ENCODE assay signal across 8 cellular contexts in genomic region chr5:52988335-52989024, GRCh38. TPM values are rescaled to one million over a fixed set of nuclear protein-coding genes. Genes with fewer than 3 reads are reported as not detected.
DNase-seq lines count a peak whose midpoint lies in the region; ATAC-seq and TF ChIP-seq lines count a peak whose summit lies in the region.

No MANE protein-coding gene starts in this region.

- dilution Hi-C loops in IMR-90 (cut with HindIII; ENCODE audit: low sequenced_read_pairs, unreplicated experiment): no loop called here

- no peak for TF ChIP-seq CTCF in GM06990 (IDR thresholded peaks at IDR 0.05; ENCODE audit: insufficient read depth, low read length, poor library complexity, severe bottlenecking)
- TF ChIP-seq CTCF in IMR-90 (conservative IDR thresholded peaks at IDR 0.05; ENCODE audit: low read depth, low read length): no peak
- no peak for TF ChIP-seq CTCF in lung (IDR thresholded peaks at IDR 0.05; ENCODE audit: control extremely low read depth, extremely low read depth)
- no peak for TF ChIP-seq CTCF in upper lobe of right lung (IDR thresholded peaks at IDR 0.05)

- peak overlapping the region; percentile 65 for H4K5ac ChIP-seq in IMR-90 (ENCODE audit: low read depth, low read length)

- ATAC-seq in IMR-90 (ENCODE audit: low read depth) (no peak), lung (ENCODE audit: insufficient read depth, low FRiP score) (peak; percentile 7), upper lobe of right lung (no peak), GM21619 (IDR thresholded peaks at IDR 0.05; ENCODE audit: unreplicated experiment) (no peak)

- H3K4ac ChIP-seq in IMR-90 (ENCODE audit: low read depth, low read length): peak overlapping the region; percentile 88

- no peaks in the 10 kb centered on the region for H4K20me1 ChIP-seq in IMR-90 (ENCODE audit: insufficient read depth, low read length)

- intact Hi-C loops in IMR-90 (cut with micrococcal nuclease): loop anchor here (2.0 kb wide), 1 partner anchor 40 kb away; no protein-coding TSS in a partner anchor
- intact Hi-C loops in upper lobe of right lung (cut with DNase I): no loop called here

- H4K91ac ChIP-seq in IMR-90 (ENCODE audit: insufficient read depth, low read depth, low read length): peak overlapping the region; percentile 64

- peaks cover 0 to 54% of the 10 kb centered on the region in 2 experiments; a peak in 2 of 4 replicates for H3K79me1 ChIP-seq in IMR-90 (ENCODE audit: low read depth in 1 of 2, low read length in 2 of 2)

- no peak for TF ChIP-seq RAD21 in IMR-90 (IDR thresholded peaks at IDR 0.05; ENCODE audit: low read length)

- POLR2A ChIA-PET in IMR-90 (lab: Charles Lee; ENCODE audit: unreplicated experiment): interaction anchor here (0.6 kb wide), 1 partner anchor 52 kb away, joined by 4 read pairs; no protein-coding TSS in a partner anchor

- H3K56ac ChIP-seq in IMR-90 (ENCODE audit: extremely low read depth, insufficient read depth, low read length): peak overlapping the region; percentile 42

- H4K8ac ChIP-seq in IMR-90 (ENCODE audit: low read depth in 2 of 2, low read length in 2 of 2): peak overlapping the region; percentile 80 to 85

- peak overlapping the region; percentile 84 for H3K4me2 ChIP-seq in IMR-90 (ENCODE audit: low read depth, low read length)

- peaks cover 3% of the 10 kb centered on the region for H3K9me1 ChIP-seq in IMR-90 (ENCODE audit: insufficient read depth, low read length)

- peak overlapping the region; percentile 79 for H2AK5ac ChIP-seq in IMR-90 (ENCODE audit: low read depth, low read length)

- BruUV-seq in IMR-90 (replicated peaks; lab: Mats Ljungman, UMichigan): no TSS peak

- TF ChIP-seq POLR2A in IMR-90 (IDR thresholded peaks at IDR 0.05; ENCODE audit: low read depth, low read length): no peak

- in situ Hi-C loops in IMR-90 (cut with MboI; ENCODE audit: low sequenced_read_pairs): no loop called here

- H3K4me1 ChIP-seq in IMR-90 (ENCODE audit: control insufficient read depth, insufficient read depth, low read length) (peaks cover 18% of the 10 kb centered on the region; the same call in 1 of the 2 replicates), lung (ENCODE audit: control insufficient read depth in 2 of 2, insufficient read depth in 2 of 2, low read length in 2 of 2) (peaks cover 2 to 3% of the 10 kb centered on the region in 2 donors), upper lobe of right lung (peaks cover 19% of the 10 kb centered on the region)

- H3K27ac ChIP-seq in IMR-90 (ENCODE audit: insufficient read depth, low read length) (peak overlapping the region; percentile 78), lung (ENCODE audit: low read depth in 1 of 2, low read length in 1 of 2) (peak overlapping the region; percentile 43 to 85), upper lobe of right lung (peak overlapping the region; percentile 51)

- peak overlapping the region; percentile 69 for H2BK5ac ChIP-seq in IMR-90 (ENCODE audit: low read depth, low read length, poor library complexity, severe bottlenecking)

- no peaks in the 10 kb centered on the region; the same call in 1 of the 2 replicates for H3K27me3 ChIP-seq in GM06990 (replicated peaks; ENCODE audit: control insufficient read depth, insufficient read depth, low read length)
- no peaks in the 10 kb centered on the region for H3K27me3 ChIP-seq in IMR-90 (ENCODE audit: control insufficient read depth, insufficient read depth, low read length)
- no peaks in the 10 kb centered on the region for H3K27me3 ChIP-seq in lung (ENCODE audit: control insufficient read depth, insufficient read depth)
- H3K27me3 ChIP-seq in upper lobe of right lung: no peaks in the 10 kb centered on the region

- H3K9me3 ChIP-seq in IMR-90 (ENCODE audit: control insufficient read depth, insufficient read depth, low read length) (no peaks in the 10 kb centered on the region), lung (ENCODE audit: control insufficient read depth in 2 of 2, insufficient read depth in 1 of 2, low read length in 1 of 2) (no peaks in the 10 kb centered on the region), upper lobe of right lung (no peaks in the 10 kb centered on the region)

- H3K36me3 ChIP-seq in GM06990 (ENCODE audit: control insufficient read depth, insufficient read depth, low read length): no peaks in the 10 kb centered on the region
- peaks cover 5% of the 10 kb centered on the region; the same call in 1 of the 2 replicates for H3K36me3 ChIP-seq in IMR-90 (ENCODE audit: control insufficient read depth, insufficient read depth, low read length)
- H3K36me3 ChIP-seq in lung (ENCODE audit: control insufficient read depth in 2 of 2, insufficient read depth in 2 of 2, low read length in 2 of 2): no peaks in the 10 kb centered on the region
- no peaks in the 10 kb centered on the region for H3K36me3 ChIP-seq in upper lobe of right lung

- H2BK120ac ChIP-seq in IMR-90 (ENCODE audit: low read depth, low read length): peak overlapping the region; percentile 87

- CTCF ChIA-PET in IMR-90 (lab: Yijun Ruan, JAX): interaction anchor here (1.0 to 1.4 kb wide), 2 partner anchors 9 to 41 kb away, joined by 3 to 4 read pairs; no protein-coding TSS in a partner anchor

- peak overlapping the region; percentile 80 for H3K9ac ChIP-seq in IMR-90 (ENCODE audit: low read depth, low read length)

- peak overlapping the region; percentile 92 for H2AFZ ChIP-seq in IMR-90 (replicated peaks; ENCODE audit: low read length, poor library complexity)

- H3K18ac ChIP-seq in IMR-90 (ENCODE audit: low read depth, low read length): peak overlapping the region; percentile 27

- peak overlapping the region; percentile 54 for H3K4me3 ChIP-seq in GM06990 (replicated peaks; ENCODE audit: low read depth, low read length)
- peak overlapping the region; percentile 93 for H3K4me3 ChIP-seq in IMR-90 (ENCODE audit: insufficient read depth, low read depth, low read length)
- H3K4me3 ChIP-seq in lung: peak overlapping the region; percentile 88
- H3K4me3 ChIP-seq in upper lobe of right lung: peak overlapping the region; percentile 69

- no peak for DNase-seq in GM06990 (ENCODE audit: extremely low read depth, insufficient read length)
- no peak for DNase-seq in IMR-90
- peak; percentile 3 for DNase-seq in central memory CD4-positive, alpha-beta T cell
- DNase-seq in lung (ENCODE audit: low spot score): no peak
- DNase-seq in upper lobe of right lung: no peak
- DNase-seq in NCI-H446 treated with DMSO at 0.1 percent for 48 hours (lab: John Stamatoyannopoulos, UW): no peak
- no peak for DNase-seq in putamen (ENCODE audit: low spot score)

- peak overlapping the region; percentile 99 for H3K23ac ChIP-seq in IMR-90 (ENCODE audit: low read depth, low read length)

- peak overlapping the region; percentile 65; the same call in 1 of the 2 replicates for H2BK20ac ChIP-seq in IMR-90 (ENCODE audit: low read depth, low read length)

- H2BK15ac ChIP-seq in IMR-90 (ENCODE audit: low read depth, low read length): peak overlapping the region; percentile 68

- peak overlapping the region; percentile 80 for H3K14ac ChIP-seq in IMR-90 (replicated peaks; ENCODE audit: low read depth, low read length)

- peak overlapping the region; percentile 56 for H2AK9ac ChIP-seq in IMR-90 (replicated peaks; ENCODE audit: low read depth, low read length, poor library complexity)

- WGBS in IMR-90 (ENCODE audit: extremely low coverage in 2 of 2, insufficient read length in 1 of 2), 2 experiments: 20% methylated on average over 2 of the region's 16 CpGs; no CpG with 5 or more reads in 1 of the 2 experiments
- 8% methylated on average over 16 of the region's 16 CpGs for WGBS in lung, 2 donors

TF ChIP-seq in IMR-90, 13 proteins besides CTCF, POLR2A, EP300 and RAD21:
- TF ChIP-seq BHLHE40 (IDR thresholded peaks at IDR 0.05; ENCODE audit: low read depth, low read length) (no peak), USF2 (IDR thresholded peaks at IDR 0.05; ENCODE audit: low read depth, low read length) (no peak), FOS (IDR thresholded peaks at IDR 0.05; ENCODE audit: low read depth, low read length) (no peak), MAZ (IDR thresholded peaks at IDR 0.05; ENCODE audit: borderline replicate concordance, low read depth, low read length) (no peak), SMC3 (IDR thresholded peaks at IDR 0.05; ENCODE audit: low read depth, low read length) (no peak), MXI1 (IDR thresholded peaks at IDR 0.05; ENCODE audit: borderline replicate concordance, low read depth, low read length) (no peak), ELK1 (IDR thresholded peaks at IDR 0.05; ENCODE audit: borderline replicate concordance, low read depth, low read length) (no peak), CHD1 (IDR thresholded peaks at IDR 0.05; ENCODE audit: low read depth, low read length) (no peak), CEBPB (IDR thresholded peaks at IDR 0.05; ENCODE audit: low read depth, low read length) (no peak), RCOR1 (IDR thresholded peaks at IDR 0.05; ENCODE audit: insufficient replicate concordance, low read length) (no peak), RFX5 (IDR thresholded peaks at IDR 0.05; ENCODE audit: low read depth, low read length) (no peak), MAFK (IDR thresholded peaks at IDR 0.05; ENCODE audit: low read depth, low read length) (no peak)

RNA-seq across cellular contexts. Expression of gene ITGA2, which starts 0.7 kb away (rescaled TPM):
- total RNA-seq in IMR-90 (2012; rRNA removed) (83.6 and 93.4 TPM in 2 replicates), lung (10 to 100 TPM; 22.3 to 36.1 TPM), upper lobe of right lung (17.7 TPM)
- polyA plus RNA-seq in IMR-90 (2012; rRNA removed) (20.4 and 23.3 TPM in 2 replicates), lung (10 to 100 TPM in 1 of 2 donors, 1 to 10 TPM in 1; 2.0 to 16.1 TPM)
- 3.8 and 6.3 TPM in 2 replicates for polyA plus RNA-seq in IMR-90 (2012; cell fraction: cytosol; rRNA removed)
- polyA plus RNA-seq in IMR-90 (2012; cell fraction: nucleus; rRNA removed; ENCODE audit: low replicate concordance): 2.9 and 17.7 TPM in 2 replicates
